Comparison of ENCODE assay signal across 1 cellular context in the genomic region with DNA sequence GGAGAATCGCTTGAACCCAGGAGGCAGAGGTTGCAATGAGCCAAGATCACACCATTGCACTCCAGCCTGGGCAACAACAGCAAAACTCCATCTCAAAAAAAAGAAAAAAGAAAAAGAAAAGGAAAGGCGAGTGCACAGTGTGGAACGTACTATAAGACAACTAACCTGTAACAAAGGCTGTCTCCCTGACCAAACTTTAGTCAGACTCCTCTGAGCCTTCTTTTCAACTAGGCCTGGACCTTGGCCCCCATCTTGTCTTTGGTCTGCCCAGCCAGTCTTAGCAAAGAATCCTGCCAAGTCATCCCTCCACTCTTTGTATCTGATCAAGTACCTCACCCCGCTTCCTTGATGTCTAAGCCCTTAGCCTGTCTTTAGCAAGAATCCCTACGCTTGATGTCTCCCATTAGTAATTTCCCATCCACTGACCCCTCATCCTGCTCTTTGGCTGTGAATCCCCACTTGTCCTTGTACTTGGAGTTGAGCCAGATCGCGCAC.
TF ChIP-seq lines count a peak whose summit lies in the region.

No MANE protein-coding gene starts in this region.

TF ChIP-seq in K562, 482 proteins besides CTCF, POLR2A, EP300 and RAD21 (continued from another document and continues in another):
- TF ChIP-seq, protein P1, sequence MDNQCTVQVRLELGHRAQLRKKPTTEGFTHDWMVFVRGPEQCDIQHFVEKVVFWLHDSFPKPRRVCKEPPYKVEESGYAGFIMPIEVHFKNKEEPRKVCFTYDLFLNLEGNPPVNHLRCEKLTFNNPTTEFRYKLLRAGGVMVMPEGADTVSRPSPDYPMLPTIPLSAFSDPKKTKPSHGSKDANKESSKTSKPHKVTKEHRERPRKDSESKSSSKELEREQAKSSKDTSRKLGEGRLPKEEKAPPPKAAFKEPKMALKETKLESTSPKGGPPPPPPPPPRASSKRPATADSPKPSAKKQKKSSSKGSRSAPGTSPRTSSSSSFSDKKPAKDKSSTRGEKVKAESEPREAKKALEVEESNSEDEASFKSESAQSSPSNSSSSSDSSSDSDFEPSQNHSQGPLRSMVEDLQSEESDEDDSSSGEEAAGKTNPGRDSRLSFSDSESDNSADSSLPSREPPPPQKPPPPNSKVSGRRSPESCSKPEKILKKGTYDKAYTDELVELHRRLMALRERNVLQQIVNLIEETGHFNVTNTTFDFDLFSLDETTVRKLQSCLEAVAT (IDR thresholded peaks at IDR 0.05) = 0 out of 4 replicates have a peak, but pooled peaks of 1 of the 2 experiments have one; percentile 53
- TF ChIP-seq DACH1 (IDR thresholded peaks at IDR 0.05; ENCODE audit: partially characterized antibody) = no peak
- TF ChIP-seq, protein P2, sequence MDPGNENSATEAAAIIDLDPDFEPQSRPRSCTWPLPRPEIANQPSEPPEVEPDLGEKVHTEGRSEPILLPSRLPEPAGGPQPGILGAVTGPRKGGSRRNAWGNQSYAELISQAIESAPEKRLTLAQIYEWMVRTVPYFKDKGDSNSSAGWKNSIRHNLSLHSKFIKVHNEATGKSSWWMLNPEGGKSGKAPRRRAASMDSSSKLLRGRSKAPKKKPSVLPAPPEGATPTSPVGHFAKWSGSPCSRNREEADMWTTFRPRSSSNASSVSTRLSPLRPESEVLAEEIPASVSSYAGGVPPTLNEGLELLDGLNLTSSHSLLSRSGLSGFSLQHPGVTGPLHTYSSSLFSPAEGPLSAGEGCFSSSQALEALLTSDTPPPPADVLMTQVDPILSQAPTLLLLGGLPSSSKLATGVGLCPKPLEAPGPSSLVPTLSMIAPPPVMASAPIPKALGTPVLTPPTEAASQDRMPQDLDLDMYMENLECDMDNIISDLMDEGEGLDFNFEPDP (CRISPR knock-in tag; IDR thresholded peaks at IDR 0.05) = no peak
- TF ChIP-seq PPARD (CRISPR knock-in tag; IDR thresholded peaks at IDR 0.05) = no peak
- no peak for TF ChIP-seq ZNF780A (CRISPR knock-in tag; IDR thresholded peaks at IDR 0.05)
- peak; percentile 41; the same call in 1 of the 2 replicates for TF ChIP-seq EP400 (IDR thresholded peaks at IDR 0.05)
- TF ChIP-seq HMG20B (CRISPR knock-in tag; IDR thresholded peaks at IDR 0.05) = no peak
- TF ChIP-seq HLTF (IDR thresholded peaks at IDR 0.05) = peak; percentile 83; the same call in 1 of the 2 replicates
- TF ChIP-seq HDAC1 (IDR thresholded peaks at IDR 0.05) = 0 out of 4 replicates have a peak, but pooled peaks of 1 of the 2 experiments have one; percentile 25
- TF ChIP-seq HNRNPLL (IDR thresholded peaks at IDR 0.05; ENCODE audit: low read depth, low read length, poor library complexity, severe bottlenecking) = no peak
- no peak for TF ChIP-seq SIN3A (IDR thresholded peaks at IDR 0.05; ENCODE audit: borderline replicate concordance in 2 of 2, control insufficient read depth in 1 of 2, low read depth in 2 of 2, low read length in 2 of 2)
- peak; percentile 71; the same call in 1 of the 2 replicates for TF ChIP-seq TRIM28 (IDR thresholded peaks at IDR 0.05)
- TF ChIP-seq C11orf30 (IDR thresholded peaks at IDR 0.05; ENCODE audit: low read depth) = peak; percentile 93
- TF ChIP-seq, protein P3, sequence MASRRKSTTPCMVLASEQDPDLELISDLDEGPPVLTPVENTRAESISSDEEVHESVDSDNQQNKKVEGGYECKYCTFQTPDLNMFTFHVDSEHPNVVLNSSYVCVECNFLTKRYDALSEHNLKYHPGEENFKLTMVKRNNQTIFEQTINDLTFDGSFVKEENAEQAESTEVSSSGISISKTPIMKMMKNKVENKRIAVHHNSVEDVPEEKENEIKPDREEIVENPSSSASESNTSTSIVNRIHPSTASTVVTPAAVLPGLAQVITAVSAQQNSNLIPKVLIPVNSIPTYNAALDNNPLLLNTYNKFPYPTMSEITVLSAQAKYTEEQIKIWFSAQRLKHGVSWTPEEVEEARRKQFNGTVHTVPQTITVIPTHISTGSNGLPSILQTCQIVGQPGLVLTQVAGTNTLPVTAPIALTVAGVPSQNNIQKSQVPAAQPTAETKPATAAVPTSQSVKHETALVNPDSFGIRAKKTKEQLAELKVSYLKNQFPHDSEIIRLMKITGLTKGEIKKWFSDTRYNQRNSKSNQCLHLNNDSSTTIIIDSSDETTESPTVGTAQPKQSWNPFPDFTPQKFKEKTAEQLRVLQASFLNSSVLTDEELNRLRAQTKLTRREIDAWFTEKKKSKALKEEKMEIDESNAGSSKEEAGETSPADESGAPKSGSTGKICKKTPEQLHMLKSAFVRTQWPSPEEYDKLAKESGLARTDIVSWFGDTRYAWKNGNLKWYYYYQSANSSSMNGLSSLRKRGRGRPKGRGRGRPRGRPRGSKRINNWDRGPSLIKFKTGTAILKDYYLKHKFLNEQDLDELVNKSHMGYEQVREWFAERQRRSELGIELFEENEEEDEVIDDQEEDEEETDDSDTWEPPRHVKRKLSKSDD (conservative IDR thresholded peaks at IDR 0.05; ENCODE audit: low read length) = no peak
- no peak for TF ChIP-seq DNMT1 (IDR thresholded peaks at IDR 0.05)
- TF ChIP-seq ZC3H4 (CRISPR knock-in tag; IDR thresholded peaks at IDR 0.05; ENCODE audit: borderline replicate concordance) = no peak
- peak; percentile 21; the same call in 1 of the 2 replicates for TF ChIP-seq JUND (IDR thresholded peaks at IDR 0.05; ENCODE audit: borderline replicate concordance, low read depth, low read length)
- no peak; the same call in 2 of the 3 replicates for TF ChIP-seq JUND (tag; IDR thresholded peaks at IDR 0.05; ENCODE audit: borderline replicate concordance, low read depth, low read length)
- peak; percentile 60; the same call in 1 of the 2 replicates for TF ChIP-seq MEF2D (tag; conservative IDR thresholded peaks at IDR 0.05; ENCODE audit: low read depth)
- peak; percentile 88 for TF ChIP-seq MAFK (IDR thresholded peaks at IDR 0.05; ENCODE audit: low read length)
- TF ChIP-seq PYGO2 (tag; IDR thresholded peaks at IDR 0.05) = 0 out of 2 replicates have a peak, but pooled peaks have one; percentile 18
- TF ChIP-seq, protein P4, sequence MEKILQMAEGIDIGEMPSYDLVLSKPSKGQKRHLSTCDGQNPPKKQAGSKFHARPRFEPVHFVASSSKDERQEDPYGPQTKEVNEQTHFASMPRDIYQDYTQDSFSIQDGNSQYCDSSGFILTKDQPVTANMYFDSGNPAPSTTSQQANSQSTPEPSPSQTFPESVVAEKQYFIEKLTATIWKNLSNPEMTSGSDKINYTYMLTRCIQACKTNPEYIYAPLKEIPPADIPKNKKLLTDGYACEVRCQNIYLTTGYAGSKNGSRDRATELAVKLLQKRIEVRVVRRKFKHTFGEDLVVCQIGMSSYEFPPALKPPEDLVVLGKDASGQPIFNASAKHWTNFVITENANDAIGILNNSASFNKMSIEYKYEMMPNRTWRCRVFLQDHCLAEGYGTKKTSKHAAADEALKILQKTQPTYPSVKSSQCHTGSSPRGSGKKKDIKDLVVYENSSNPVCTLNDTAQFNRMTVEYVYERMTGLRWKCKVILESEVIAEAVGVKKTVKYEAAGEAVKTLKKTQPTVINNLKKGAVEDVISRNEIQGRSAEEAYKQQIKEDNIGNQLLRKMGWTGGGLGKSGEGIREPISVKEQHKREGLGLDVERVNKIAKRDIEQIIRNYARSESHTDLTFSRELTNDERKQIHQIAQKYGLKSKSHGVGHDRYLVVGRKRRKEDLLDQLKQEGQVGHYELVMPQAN (IDR thresholded peaks at IDR 0.05; ENCODE audit: borderline replicate concordance) = 0 out of 2 replicates have a peak, but pooled peaks have one; percentile 53
- 0 out of 2 replicates have a peak, but pooled peaks have one; percentile 23 for TF ChIP-seq TOE1 (IDR thresholded peaks at IDR 0.05; ENCODE audit: borderline replicate concordance)
- TF ChIP-seq TOE1 (CRISPR knock-in tag; IDR thresholded peaks at IDR 0.05; ENCODE audit: borderline replicate concordance, low read depth) = no peak
- TF ChIP-seq, protein P5, sequence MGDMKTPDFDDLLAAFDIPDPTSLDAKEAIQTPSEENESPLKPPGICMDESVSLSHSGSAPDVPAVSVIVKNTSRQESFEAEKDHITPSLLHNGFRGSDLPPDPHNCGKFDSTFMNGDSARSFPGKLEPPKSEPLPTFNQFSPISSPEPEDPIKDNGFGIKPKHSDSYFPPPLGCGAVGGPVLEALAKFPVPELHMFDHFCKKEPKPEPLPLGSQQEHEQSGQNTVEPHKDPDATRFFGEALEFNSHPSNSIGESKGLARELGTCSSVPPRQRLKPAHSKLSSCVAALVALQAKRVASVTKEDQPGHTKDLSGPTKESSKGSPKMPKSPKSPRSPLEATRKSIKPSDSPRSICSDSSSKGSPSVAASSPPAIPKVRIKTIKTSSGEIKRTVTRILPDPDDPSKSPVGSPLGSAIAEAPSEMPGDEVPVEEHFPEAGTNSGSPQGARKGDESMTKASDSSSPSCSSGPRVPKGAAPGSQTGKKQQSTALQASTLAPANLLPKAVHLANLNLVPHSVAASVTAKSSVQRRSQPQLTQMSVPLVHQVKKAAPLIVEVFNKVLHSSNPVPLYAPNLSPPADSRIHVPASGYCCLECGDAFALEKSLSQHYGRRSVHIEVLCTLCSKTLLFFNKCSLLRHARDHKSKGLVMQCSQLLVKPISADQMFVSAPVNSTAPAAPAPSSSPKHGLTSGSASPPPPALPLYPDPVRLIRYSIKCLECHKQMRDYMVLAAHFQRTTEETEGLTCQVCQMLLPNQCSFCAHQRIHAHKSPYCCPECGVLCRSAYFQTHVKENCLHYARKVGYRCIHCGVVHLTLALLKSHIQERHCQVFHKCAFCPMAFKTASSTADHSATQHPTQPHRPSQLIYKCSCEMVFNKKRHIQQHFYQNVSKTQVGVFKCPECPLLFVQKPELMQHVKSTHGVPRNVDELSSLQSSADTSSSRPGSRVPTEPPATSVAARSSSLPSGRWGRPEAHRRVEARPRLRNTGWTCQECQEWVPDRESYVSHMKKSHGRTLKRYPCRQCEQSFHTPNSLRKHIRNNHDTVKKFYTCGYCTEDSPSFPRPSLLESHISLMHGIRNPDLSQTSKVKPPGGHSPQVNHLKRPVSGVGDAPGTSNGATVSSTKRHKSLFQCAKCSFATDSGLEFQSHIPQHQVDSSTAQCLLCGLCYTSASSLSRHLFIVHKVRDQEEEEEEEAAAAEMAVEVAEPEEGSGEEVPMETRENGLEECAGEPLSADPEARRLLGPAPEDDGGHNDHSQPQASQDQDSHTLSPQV (IDR thresholded peaks at IDR 0.05) = peak; percentile 93
- TF ChIP-seq FOXK2 (conservative IDR thresholded peaks at IDR 0.05 in 1 of 2, IDR thresholded peaks at IDR 0.05 in 1 of 2; ENCODE audit: low read depth in 2 of 2) = peak in 1 of 2 experiments; percentile 90; a peak in 2 of 4 replicates
- TF ChIP-seq TFAM (CRISPR knock-in tag; conservative IDR thresholded peaks at IDR 0.05) = no peak
- no peak for TF ChIP-seq ZNF764 (CRISPR knock-in tag; IDR thresholded peaks at IDR 0.05; ENCODE audit: low read depth)
- TF ChIP-seq, protein P6, sequence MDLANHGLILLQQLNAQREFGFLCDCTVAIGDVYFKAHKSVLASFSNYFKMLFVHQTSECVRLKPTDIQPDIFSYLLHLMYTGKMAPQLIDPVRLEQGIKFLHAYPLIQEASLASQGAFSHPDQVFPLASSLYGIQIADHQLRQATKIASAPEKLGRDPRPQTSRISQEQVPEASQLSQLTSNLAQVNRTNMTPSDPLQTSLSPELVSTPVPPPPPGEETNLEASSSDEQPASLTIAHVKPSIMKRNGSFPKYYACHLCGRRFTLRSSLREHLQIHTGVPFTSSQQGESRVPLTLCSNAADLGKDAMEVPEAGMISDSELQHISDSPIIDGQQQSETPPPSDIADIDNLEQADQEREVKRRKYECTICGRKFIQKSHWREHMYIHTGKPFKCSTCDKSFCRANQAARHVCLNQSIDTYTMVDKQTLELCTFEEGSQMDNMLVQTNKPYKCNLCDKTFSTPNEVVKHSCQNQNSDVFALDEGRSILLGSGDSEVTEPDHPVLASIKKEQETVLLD (IDR thresholded peaks at IDR 0.05) = 0 out of 2 replicates have a peak, but pooled peaks have one; percentile 36
- TF ChIP-seq KLF13 (tag; IDR thresholded peaks at IDR 0.05; ENCODE audit: borderline replicate concordance, low read depth) = no peak
- TF ChIP-seq NFRKB (IDR thresholded peaks at IDR 0.05; ENCODE audit: low read depth) = peak; percentile 73
- TF ChIP-seq ZNF263 (CRISPR knock-in tag; IDR thresholded peaks at IDR 0.05; ENCODE audit: borderline replicate concordance) = no peak
- no peak for TF ChIP-seq NONO (IDR thresholded peaks at IDR 0.05; ENCODE audit: low read depth in 2 of 2, low read length in 1 of 2)
- TF ChIP-seq SMARCA4 (IDR thresholded peaks at IDR 0.05) = peak; percentile 89
- peak; percentile 36 for TF ChIP-seq MIER1 (IDR thresholded peaks at IDR 0.05; ENCODE audit: low read depth)
- TF ChIP-seq, protein P7, sequence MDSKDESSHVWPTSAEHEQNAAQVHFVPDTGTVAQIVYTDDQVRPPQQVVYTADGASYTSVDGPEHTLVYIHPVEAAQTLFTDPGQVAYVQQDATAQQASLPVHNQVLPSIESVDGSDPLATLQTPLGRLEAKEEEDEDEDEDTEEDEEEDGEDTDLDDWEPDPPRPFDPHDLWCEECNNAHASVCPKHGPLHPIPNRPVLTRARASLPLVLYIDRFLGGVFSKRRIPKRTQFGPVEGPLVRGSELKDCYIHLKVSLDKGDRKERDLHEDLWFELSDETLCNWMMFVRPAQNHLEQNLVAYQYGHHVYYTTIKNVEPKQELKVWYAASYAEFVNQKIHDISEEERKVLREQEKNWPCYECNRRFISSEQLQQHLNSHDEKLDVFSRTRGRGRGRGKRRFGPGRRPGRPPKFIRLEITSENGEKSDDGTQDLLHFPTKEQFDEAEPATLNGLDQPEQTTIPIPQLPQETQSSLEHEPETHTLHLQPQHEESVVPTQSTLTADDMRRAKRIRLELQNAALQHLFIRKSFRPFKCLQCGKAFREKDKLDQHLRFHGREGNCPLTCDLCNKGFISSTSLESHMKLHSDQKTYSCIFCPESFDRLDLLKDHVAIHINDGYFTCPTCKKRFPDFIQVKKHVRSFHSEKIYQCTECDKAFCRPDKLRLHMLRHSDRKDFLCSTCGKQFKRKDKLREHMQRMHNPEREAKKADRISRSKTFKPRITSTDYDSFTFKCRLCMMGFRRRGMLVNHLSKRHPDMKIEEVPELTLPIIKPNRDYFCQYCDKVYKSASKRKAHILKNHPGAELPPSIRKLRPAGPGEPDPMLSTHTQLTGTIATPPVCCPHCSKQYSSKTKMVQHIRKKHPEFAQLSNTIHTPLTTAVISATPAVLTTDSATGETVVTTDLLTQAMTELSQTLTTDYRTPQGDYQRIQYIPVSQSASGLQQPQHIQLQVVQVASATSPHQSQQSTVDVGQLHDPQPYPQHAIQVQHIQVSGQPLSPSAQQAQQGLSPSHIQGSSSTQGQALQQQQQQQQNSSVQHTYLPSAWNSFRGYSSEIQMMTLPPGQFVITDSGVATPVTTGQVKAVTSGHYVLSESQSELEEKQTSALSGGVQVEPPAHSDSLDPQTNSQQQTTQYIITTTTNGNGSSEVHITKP (IDR thresholded peaks at IDR 0.05; ENCODE audit: partially characterized antibody) = peak; percentile 99
- peak; percentile 94 for TF ChIP-seq ZNF316 (IDR thresholded peaks at IDR 0.05)
- TF ChIP-seq BRCA1 (IDR thresholded peaks at IDR 0.05) = no peak
- TF ChIP-seq BRCA1 (CRISPR knock-in tag; IDR thresholded peaks at IDR 0.05) = no peak
- peak; percentile 58 for TF ChIP-seq ETV1 (tag; conservative IDR thresholded peaks at IDR 0.05; ENCODE audit: low read depth)
- no peak for TF ChIP-seq KDM5B (IDR thresholded peaks at IDR 0.05; ENCODE audit: insufficient replicate concordance, low read depth, low read length)
- TF ChIP-seq DDX20 (tag; IDR thresholded peaks at IDR 0.05; ENCODE audit: low read depth) = peak; percentile 50; the same call in 1 of the 2 replicates
- peak; percentile 43 for TF ChIP-seq CXXC5 (CRISPR knock-in tag; IDR thresholded peaks at IDR 0.05)
- 0 out of 2 replicates have a peak, but pooled peaks have one; percentile 19 for TF ChIP-seq SMARCA5 (IDR thresholded peaks at IDR 0.05)
- peak; percentile 38; the same call in 1 of the 2 replicates for TF ChIP-seq NCOR1 (IDR thresholded peaks at IDR 0.05)
- TF ChIP-seq FOXP1 (CRISPR knock-in tag; IDR thresholded peaks at IDR 0.05) = 0 out of 2 replicates have a peak, but pooled peaks have one; percentile 29
- TF ChIP-seq CBX3 (IDR thresholded peaks at IDR 0.05; ENCODE audit: borderline replicate concordance in 1 of 2, low read length in 2 of 2) = peak in 1 of 2 experiments; percentile 64; a peak in 1 of 3 replicates
- TF ChIP-seq DPF2 (IDR thresholded peaks at IDR 0.05) = peak; percentile 93
